In genomic region chr2:39437522-39438296, GRCh38 we compare ENCODE assay signal across 8 cellular contexts.
DNase-seq lines count a peak whose midpoint lies in the region; ATAC-seq and TF ChIP-seq lines count a peak whose summit lies in the region.

No MANE protein-coding gene starts in this region.

- H3K4me3 ChIP-seq in GM08714 (ENCODE audit: low read length) (peak overlapping the region; percentile 55), LNCaP clone FGC (ENCODE audit: low read depth, low read length) (peak overlapping the region; percentile 75)

- DNase-seq in LNCaP clone FGC (ENCODE audit: low read depth) (no peak), T-helper 9 cell (peak; percentile 2), caudate nucleus (lab: John Stamatoyannopoulos, UW) (peak in 25 of 61 donors; percentile 6 to 67 (median 44)), kidney glomerular epithelial cell (lab: John Stamatoyannopoulos, UW) (peak; percentile 48), dedifferentiated amniotic fluid mesenchymal stem cell (ENCODE audit: extremely low spot score) (no peak)
- peak; percentile 27 for DNase-seq in stimulated activated CD4-positive, alpha-beta T cell treated with anti-CD3 and anti-CD28 coated beads, Interleukin-4, amount 100 ng/mL, for 1 hour

- peak overlapping the region; percentile 85 for H3K27ac ChIP-seq in caudate nucleus (ENCODE audit: low read depth, low read length)

- peak; percentile 44 for ATAC-seq in GM21825 (IDR thresholded peaks at IDR 0.05; ENCODE audit: unreplicated experiment)

- no peak for TF ChIP-seq CTCF in LNCaP clone FGC (IDR thresholded peaks at IDR 0.05; ENCODE audit: control insufficient read depth, extremely low read depth, insufficient read depth)

Comparison
In these comparisons a context has a peak if more than half of its experiments do, and no peak if none do; other contexts are left out.
1. DNase-seq: peak in T-helper 9 cell (single experiment), kidney glomerular epithelial cell (single experiment) and stimulated activated CD4-positive, alpha-beta T cell treated with anti-CD3 and anti-CD28 coated beads, Interleukin-4, amount 100 ng/mL, for 1 hour (single experiment); none in LNCaP clone FGC (single experiment) and dedifferentiated amniotic fluid mesenchymal stem cell (single experiment).